17 cellular contexts compared by ENCODE assay signal in genomic region chr18:29418136-29418535, GRCh38.
A peak's percentile ranks its signal among the peaks of the same experiment; 100 is the strongest.
DNase-seq lines count a peak whose midpoint lies in the region; ATAC-seq lines count a peak whose summit lies in the region.
"Had no signal": no experiment of that assay in that cellular context is flagged by ENCODE, and none has a peak within 500 bp of the region (broad histone marks: within the 10 kb centered on the region; RNA-seq: fewer than 3 reads in every experiment).

No MANE protein-coding gene starts in this region.

- DNase-seq in AG20443 (ENCODE audit: low spot score) (peak; percentile 23), NCI-H226 (peak; percentile 81), epithelial cell of prostate (ENCODE audit: low read depth, low spot score) (peak; percentile 60), myocyte (ENCODE audit: low read depth) (peak; percentile 67), NK-92 (lab: John Stamatoyannopoulos, UW; ENCODE audit: unreplicated experiment) (no peak), DMS 273 (lab: John Stamatoyannopoulos, UW; ENCODE audit: unreplicated experiment) (no peak)
- DNase-seq: activated naive CD8-positive, alpha-beta T cell treated with anti-CD3 and anti-CD28 coated beads, Interleukin-2, amount 10 ng/mL, durations not matched to agents 7 days and 5 days; activated T-cell treated with anti-CD3 and anti-CD28 coated beads, Interleukin-2, amount 50 U/mL, for 24 hours; C1 segment of cervical spinal cord; DMS79; erythroblast; naive thymus-derived CD8-positive, alpha-beta T cell; stimulated activated CD4-positive, alpha-beta T cell treated with anti-CD3 and anti-CD28 coated beads, Interleukin-1b, Interleukin-23, amount 100 ng/mL, for 48 hours; testis had no signal

- no peak overlapping the region for H3K27ac ChIP-seq in epithelial cell of prostate
- H3K27ac ChIP-seq: testis had no signal

- ATAC-seq in HG02870 (IDR thresholded peaks at IDR 0.05; ENCODE audit: unreplicated experiment) (no peak), HG03196 (IDR thresholded peaks at IDR 0.05; ENCODE audit: unreplicated experiment) (no peak)
- ATAC-seq: GM12878; naive thymus-derived CD8-positive, alpha-beta T cell had no signal

Comparison
In these comparisons a context has a peak if more than half of its experiments do, and no peak if none do; other contexts are left out.
1. DNase-seq: peak in AG20443 (single experiment), NCI-H226 (single experiment), epithelial cell of prostate (single experiment) and myocyte (single experiment); none in NK-92 (single experiment) and DMS 273 (single experiment).